Comparison of ENCODE assay signal across 2 cellular contexts in the genomic region with DNA sequence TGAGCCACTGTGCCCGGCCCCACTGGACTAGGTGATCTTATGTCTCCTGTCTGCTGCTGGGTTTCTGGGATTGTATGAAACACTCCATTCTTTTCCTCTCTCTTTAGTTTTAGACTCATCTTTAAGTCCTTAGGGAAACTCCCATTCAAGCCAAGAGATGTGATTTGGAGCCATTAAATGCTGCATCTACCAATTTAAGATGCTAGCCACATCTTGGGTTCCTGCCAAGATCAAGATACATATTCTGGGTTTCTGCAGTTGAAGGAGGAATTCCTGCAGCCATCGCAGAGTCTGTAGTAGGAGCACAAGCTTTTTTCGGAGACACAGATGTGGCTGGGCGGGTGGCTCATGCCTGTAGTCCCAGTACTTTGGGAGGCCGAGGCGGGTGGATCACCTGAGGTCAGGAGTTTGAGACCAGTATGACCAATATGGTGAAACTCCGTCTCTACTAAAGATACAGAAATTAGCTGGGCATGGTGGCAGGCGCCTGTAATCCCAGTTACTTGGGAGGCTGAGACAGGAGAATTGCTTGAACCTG.
TF ChIP-seq lines count a peak whose summit lies in the region.

No MANE protein-coding gene starts in this region.

TF ChIP-seq in GM23338, 12 proteins besides CTCF, POLR2A, EP300 and RAD21 (continued from another document and continues in another):
- TF ChIP-seq POLR2AphosphoS5 (IDR thresholded peaks at IDR 0.05; ENCODE audit: low read depth) (no peak), EZH2 (IDR thresholded peaks at IDR 0.05; ENCODE audit: low read depth, unreplicated experiment) (no peak), CREB1 (CRISPR knock-in tag; IDR thresholded peaks at IDR 0.05; ENCODE audit: low read depth) (no peak), EZH2phosphoT487 (IDR thresholded peaks at IDR 0.05; ENCODE audit: unreplicated experiment) (no peak), JUNB (IDR thresholded peaks at IDR 0.05; ENCODE audit: unreplicated experiment) (no peak), STAT1 (IDR thresholded peaks at IDR 0.05; ENCODE audit: unreplicated experiment) (no peak)
- TF ChIP-seq, protein P1, sequence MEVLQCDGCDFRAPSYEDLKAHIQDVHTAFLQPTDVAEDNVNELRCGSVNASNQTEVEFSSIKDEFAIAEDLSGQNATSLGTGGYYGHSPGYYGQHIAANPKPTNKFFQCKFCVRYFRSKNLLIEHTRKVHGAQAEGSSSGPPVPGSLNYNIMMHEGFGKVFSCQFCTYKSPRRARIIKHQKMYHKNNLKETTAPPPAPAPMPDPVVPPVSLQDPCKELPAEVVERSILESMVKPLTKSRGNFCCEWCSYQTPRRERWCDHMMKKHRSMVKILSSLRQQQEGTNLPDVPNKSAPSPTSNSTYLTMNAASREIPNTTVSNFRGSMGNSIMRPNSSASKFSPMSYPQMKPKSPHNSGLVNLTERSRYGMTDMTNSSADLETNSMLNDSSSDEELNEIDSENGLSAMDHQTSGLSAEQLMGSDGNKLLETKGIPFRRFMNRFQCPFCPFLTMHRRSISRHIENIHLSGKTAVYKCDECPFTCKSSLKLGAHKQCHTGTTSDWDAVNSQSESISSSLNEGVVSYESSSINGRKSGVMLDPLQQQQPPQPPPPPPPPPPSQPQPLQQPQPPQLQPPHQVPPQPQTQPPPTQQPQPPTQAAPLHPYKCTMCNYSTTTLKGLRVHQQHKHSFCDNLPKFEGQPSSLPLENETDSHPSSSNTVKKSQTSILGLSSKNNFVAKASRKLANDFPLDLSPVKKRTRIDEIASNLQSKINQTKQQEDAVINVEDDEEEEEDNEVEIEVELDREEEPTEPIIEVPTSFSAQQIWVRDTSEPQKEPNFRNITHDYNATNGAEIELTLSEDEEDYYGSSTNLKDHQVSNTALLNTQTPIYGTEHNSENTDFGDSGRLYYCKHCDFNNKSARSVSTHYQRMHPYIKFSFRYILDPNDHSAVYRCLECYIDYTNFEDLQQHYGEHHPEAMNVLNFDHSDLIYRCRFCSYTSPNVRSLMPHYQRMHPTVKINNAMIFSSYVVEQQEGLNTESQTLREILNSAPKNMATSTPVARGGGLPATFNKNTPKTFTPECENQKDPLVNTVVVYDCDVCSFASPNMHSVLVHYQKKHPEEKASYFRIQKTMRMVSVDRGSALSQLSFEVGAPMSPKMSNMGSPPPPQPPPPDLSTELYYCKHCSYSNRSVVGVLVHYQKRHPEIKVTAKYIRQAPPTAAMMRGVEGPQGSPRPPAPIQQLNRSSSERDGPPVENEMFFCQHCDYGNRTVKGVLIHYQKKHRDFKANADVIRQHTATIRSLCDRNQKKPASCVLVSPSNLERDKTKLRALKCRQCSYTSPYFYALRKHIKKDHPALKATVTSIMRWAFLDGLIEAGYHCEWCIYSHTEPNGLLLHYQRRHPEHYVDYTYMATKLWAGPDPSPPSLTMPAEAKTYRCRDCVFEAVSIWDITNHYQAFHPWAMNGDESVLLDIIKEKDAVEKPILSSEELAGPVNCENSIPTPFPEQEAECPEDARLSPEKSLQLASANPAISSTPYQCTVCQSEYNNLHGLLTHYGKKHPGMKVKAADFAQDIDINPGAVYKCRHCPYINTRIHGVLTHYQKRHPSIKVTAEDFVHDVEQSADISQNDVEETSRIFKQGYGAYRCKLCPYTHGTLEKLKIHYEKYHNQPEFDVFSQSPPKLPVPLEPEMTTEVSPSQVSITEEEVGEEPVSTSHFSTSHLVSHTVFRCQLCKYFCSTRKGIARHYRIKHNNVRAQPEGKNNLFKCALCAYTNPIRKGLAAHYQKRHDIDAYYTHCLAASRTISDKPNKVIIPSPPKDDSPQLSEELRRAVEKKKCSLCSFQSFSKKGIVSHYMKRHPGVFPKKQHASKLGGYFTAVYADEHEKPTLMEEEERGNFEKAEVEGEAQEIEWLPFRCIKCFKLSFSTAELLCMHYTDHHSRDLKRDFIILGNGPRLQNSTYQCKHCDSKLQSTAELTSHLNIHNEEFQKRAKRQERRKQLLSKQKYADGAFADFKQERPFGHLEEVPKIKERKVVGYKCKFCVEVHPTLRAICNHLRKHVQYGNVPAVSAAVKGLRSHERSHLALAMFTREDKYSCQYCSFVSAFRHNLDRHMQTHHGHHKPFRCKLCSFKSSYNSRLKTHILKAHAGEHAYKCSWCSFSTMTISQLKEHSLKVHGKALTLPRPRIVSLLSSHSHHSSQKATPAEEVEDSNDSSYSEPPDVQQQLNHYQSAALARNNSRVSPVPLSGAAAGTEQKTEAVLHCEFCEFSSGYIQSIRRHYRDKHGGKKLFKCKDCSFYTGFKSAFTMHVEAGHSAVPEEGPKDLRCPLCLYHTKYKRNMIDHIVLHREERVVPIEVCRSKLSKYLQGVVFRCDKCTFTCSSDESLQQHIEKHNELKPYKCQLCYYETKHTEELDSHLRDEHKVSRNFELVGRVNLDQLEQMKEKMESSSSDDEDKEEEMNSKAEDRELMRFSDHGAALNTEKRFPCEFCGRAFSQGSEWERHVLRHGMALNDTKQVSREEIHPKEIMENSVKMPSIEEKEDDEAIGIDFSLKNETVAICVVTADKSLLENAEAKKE (CRISPR knock-in tag; IDR thresholded peaks at IDR 0.05), result no peak
- TF ChIP-seq, protein P2, sequence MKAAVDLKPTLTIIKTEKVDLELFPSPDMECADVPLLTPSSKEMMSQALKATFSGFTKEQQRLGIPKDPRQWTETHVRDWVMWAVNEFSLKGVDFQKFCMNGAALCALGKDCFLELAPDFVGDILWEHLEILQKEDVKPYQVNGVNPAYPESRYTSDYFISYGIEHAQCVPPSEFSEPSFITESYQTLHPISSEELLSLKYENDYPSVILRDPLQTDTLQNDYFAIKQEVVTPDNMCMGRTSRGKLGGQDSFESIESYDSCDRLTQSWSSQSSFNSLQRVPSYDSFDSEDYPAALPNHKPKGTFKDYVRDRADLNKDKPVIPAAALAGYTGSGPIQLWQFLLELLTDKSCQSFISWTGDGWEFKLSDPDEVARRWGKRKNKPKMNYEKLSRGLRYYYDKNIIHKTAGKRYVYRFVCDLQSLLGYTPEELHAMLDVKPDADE (IDR thresholded peaks at IDR 0.05), result no peak
- TF ChIP-seq, protein P3, sequence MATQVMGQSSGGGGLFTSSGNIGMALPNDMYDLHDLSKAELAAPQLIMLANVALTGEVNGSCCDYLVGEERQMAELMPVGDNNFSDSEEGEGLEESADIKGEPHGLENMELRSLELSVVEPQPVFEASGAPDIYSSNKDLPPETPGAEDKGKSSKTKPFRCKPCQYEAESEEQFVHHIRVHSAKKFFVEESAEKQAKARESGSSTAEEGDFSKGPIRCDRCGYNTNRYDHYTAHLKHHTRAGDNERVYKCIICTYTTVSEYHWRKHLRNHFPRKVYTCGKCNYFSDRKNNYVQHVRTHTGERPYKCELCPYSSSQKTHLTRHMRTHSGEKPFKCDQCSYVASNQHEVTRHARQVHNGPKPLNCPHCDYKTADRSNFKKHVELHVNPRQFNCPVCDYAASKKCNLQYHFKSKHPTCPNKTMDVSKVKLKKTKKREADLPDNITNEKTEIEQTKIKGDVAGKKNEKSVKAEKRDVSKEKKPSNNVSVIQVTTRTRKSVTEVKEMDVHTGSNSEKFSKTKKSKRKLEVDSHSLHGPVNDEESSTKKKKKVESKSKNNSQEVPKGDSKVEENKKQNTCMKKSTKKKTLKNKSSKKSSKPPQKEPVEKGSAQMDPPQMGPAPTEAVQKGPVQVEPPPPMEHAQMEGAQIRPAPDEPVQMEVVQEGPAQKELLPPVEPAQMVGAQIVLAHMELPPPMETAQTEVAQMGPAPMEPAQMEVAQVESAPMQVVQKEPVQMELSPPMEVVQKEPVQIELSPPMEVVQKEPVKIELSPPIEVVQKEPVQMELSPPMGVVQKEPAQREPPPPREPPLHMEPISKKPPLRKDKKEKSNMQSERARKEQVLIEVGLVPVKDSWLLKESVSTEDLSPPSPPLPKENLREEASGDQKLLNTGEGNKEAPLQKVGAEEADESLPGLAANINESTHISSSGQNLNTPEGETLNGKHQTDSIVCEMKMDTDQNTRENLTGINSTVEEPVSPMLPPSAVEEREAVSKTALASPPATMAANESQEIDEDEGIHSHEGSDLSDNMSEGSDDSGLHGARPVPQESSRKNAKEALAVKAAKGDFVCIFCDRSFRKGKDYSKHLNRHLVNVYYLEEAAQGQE (IDR thresholded peaks at IDR 0.05; ENCODE audit: unreplicated experiment), result no peak

TF ChIP-seq in HCT116, 20 proteins besides CTCF, POLR2A, EP300 and RAD21:
- TF ChIP-seq ZBTB33 (IDR thresholded peaks at IDR 0.05; ENCODE audit: extremely low read depth, insufficient replicate concordance, low read length), result no peak
- no peak for TF ChIP-seq ZFX (IDR thresholded peaks at IDR 0.05)
- no peak for TF ChIP-seq TCF7L2 (IDR thresholded peaks at IDR 0.05; ENCODE audit: borderline replicate concordance, extremely low read depth, insufficient read depth, insufficient read length)
- TF ChIP-seq, protein P4, sequence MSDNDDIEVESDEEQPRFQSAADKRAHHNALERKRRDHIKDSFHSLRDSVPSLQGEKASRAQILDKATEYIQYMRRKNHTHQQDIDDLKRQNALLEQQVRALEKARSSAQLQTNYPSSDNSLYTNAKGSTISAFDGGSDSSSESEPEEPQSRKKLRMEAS (IDR thresholded peaks at IDR 0.05), result no peak
- TF ChIP-seq, protein P5, sequence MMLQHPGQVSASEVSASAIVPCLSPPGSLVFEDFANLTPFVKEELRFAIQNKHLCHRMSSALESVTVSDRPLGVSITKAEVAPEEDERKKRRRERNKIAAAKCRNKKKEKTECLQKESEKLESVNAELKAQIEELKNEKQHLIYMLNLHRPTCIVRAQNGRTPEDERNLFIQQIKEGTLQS (IDR thresholded peaks at IDR 0.05), result no peak
